Comparison of ENCODE assay signal across 18 cellular contexts in the genomic region with DNA sequence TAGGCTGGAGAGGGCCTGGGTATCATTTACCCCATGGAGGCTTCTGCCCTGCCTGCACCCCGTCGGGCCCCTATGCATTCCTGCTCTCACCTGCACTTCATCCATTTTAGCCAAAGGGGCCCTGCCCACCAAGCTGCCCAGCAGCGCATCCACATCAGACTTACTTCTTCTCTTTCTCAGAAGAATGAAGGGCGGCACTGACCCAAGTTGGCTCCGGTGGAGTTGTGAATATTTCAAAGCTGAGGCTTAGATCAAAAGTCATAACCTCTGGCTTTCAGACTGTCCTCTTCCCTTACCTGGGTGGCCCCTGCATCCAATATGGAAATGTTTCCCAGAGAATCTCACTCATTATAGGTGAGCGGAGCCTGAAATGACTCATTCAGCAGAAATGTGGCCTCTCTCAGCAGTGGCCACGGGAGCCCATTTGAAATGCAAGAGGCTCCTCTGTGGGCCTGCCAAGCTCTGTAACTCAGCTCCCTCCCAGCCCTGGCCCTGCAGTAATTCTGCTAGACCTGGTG.
A peak's percentile ranks its signal among the peaks of the same experiment; 100 is the strongest.
DNase-seq lines count a peak whose midpoint lies in the region; ATAC-seq and TF ChIP-seq lines count a peak whose summit lies in the region.
"Had no signal": no experiment of that assay in that cellular context is flagged by ENCODE, and none has a peak within 500 bp of the region (broad histone marks: within the 10 kb centered on the region; RNA-seq: fewer than 3 reads in every experiment).

No MANE protein-coding gene starts in this region.

- no peaks in the 10 kb centered on the region for H3K9me2 ChIP-seq in SK-N-SH

- H3K27ac Mint-ChIP-seq in activated CD4-positive, alpha-beta T cell treated with anti-CD3 and anti-CD28 coated beads, Interleukin-2, amount 10 ng/mL, durations not matched to agents 7 days and 5 days: peak overlapping the region; percentile 19
- H3K27ac Mint-ChIP-seq in activated CD4-positive, alpha-beta T cell treated with anti-CD3 and anti-CD28 coated beads for 36 hours: no peak overlapping the region
- H3K27ac Mint-ChIP-seq: activated CD8-positive, alpha-beta T cell treated with anti-CD3 and anti-CD28 coated beads for 36 hours had no signal

- H3K36me3 Mint-ChIP-seq in activated CD4-positive, alpha-beta T cell treated with anti-CD3 and anti-CD28 coated beads, Interleukin-2, amount 10 ng/mL, durations not matched to agents 7 days and 5 days (ENCODE audit: low read depth): no peaks in the 10 kb centered on the region
- no peaks in the 10 kb centered on the region for H3K36me3 Mint-ChIP-seq in activated CD4-positive, alpha-beta T cell treated with anti-CD3 and anti-CD28 coated beads for 36 hours (ENCODE audit: low read depth)

- H3K27me3 ChIP-seq in SK-N-SH (ENCODE audit: insufficient read depth) (no peaks in the 10 kb centered on the region), iPS DF 6.9 (ENCODE audit: control insufficient read depth, insufficient read depth, low read length) (no peaks in the 10 kb centered on the region)
- H3K27me3 ChIP-seq: brain microvascular endothelial cell, spleen had no signal

- no peak for TF ChIP-seq RAD21 in SK-N-SH (IDR thresholded peaks at IDR 0.05; ENCODE audit: low read length)

- H3K9me3 ChIP-seq in SK-N-SH (no peaks in the 10 kb centered on the region), iPS DF 6.9 (ENCODE audit: control insufficient read depth, insufficient read depth, low read length) (no peaks in the 10 kb centered on the region)
- H3K9me3 ChIP-seq: spleen had no signal

- POLR2A ChIA-PET in activated CD4-positive, alpha-beta T cell treated with anti-CD3 and anti-CD28 coated beads, Interleukin-2, amount 10 ng/mL, durations not matched to agents 7 days and 5 days (lab: Charles Lee): no interaction called here
- POLR2A ChIA-PET in activated CD4-positive, alpha-beta T cell treated with anti-CD3 and anti-CD28 coated beads for 36 hours (lab: Charles Lee): no interaction called here
- POLR2A ChIA-PET in SK-N-SH (lab: Yijun Ruan, JAX): no interaction called here

- H3K4me1 ChIP-seq in SK-N-SH (ENCODE audit: control insufficient read depth in 1 of 2, insufficient read depth in 2 of 2, low read depth in 1 of 2, low read length in 1 of 2) (peaks cover 0 to 3% of the 10 kb centered on the region in 2 experiments; a peak in 1 of 4 replicates), iPS DF 6.9 (ENCODE audit: control insufficient read depth, insufficient read depth, low read length) (peaks cover 8% of the 10 kb centered on the region; the same call in 1 of the 2 replicates)

- intact Hi-C loops in activated CD4-positive, alpha-beta T cell treated with anti-CD3 and anti-CD28 coated beads for 36 hours (cut with DNase I, micrococcal nuclease): no loop called here

- TF ChIP-seq CTCF in SK-N-SH (IDR thresholded peaks at IDR 0.05): no peak

- no peaks in the 10 kb centered on the region for H3F3A ChIP-seq in SK-N-SH (replicated peaks; ENCODE audit: insufficient read depth)

- no peak overlapping the region for H3K4me3 Mint-ChIP-seq in activated CD4-positive, alpha-beta T cell treated with anti-CD3 and anti-CD28 coated beads, Interleukin-2, amount 10 ng/mL, durations not matched to agents 7 days and 5 days
- H3K4me3 Mint-ChIP-seq in activated CD4-positive, alpha-beta T cell treated with anti-CD3 and anti-CD28 coated beads for 36 hours: no peak overlapping the region
- H3K4me3 Mint-ChIP-seq: activated CD8-positive, alpha-beta T cell treated with anti-CD3 and anti-CD28 coated beads for 36 hours had no signal

- DNase-seq in activated CD4-positive, alpha-beta T cell treated with anti-CD3 and anti-CD28 coated beads, Interleukin-2, amount 10 ng/mL, durations not matched to agents 7 days and 5 days: no peak
- DNase-seq in activated CD4-positive, alpha-beta T cell treated with anti-CD3 and anti-CD28 coated beads for 36 hours: no peak
- no peak for DNase-seq in SK-N-SH
- DNase-seq in iPS DF 6.9 (ENCODE audit: low read depth, low spot score): peak; percentile 77
- DNase-seq in C1 segment of cervical spinal cord (lab: John Stamatoyannopoulos, UW): no peak
- no peak for DNase-seq in pons (ENCODE audit: low spot score)
- DNase-seq: activated CD8-positive, alpha-beta T cell treated with anti-CD3 and anti-CD28 coated beads for 36 hours; activated gamma-delta T cell; brain microvascular endothelial cell; effector CD4-positive, alpha-beta T cell; NCI-H187; NCI-H69; occipital lobe; spleen; T-helper 2 cell had no signal

- H3K79me2 ChIP-seq in SK-N-SH (ENCODE audit: insufficient read depth): no peaks in the 10 kb centered on the region

- H2AFZ ChIP-seq in SK-N-SH (ENCODE audit: low read depth): no peak overlapping the region

- H3K27ac ChIP-seq in SK-N-SH (ENCODE audit: low read depth in 2 of 2, low read length in 1 of 2) (no peak overlapping the region), iPS DF 6.9 (ENCODE audit: low read length) (no peak overlapping the region)
- H3K27ac ChIP-seq: brain microvascular endothelial cell, spleen had no signal

- H3K36me3 ChIP-seq in SK-N-SH (replicated peaks in 1 of 2; ENCODE audit: control insufficient read depth in 1 of 2, insufficient read depth in 2 of 2, low read length in 1 of 2): no peaks in the 10 kb centered on the region
- no peaks in the 10 kb centered on the region for H3K36me3 ChIP-seq in iPS DF 6.9 (ENCODE audit: control insufficient read depth, insufficient read depth, low read length)
- H3K36me3 ChIP-seq: brain microvascular endothelial cell had no signal

- no peaks in the 10 kb centered on the region for H4K20me1 ChIP-seq in SK-N-SH (ENCODE audit: insufficient read depth)

- no peak for TF ChIP-seq EP300 in SK-N-SH (IDR thresholded peaks at IDR 0.05; ENCODE audit: borderline replicate concordance in 1 of 2, low read depth in 1 of 2, low read length in 1 of 2)

- 72% methylated on average over 7 of the region's 7 CpGs for WGBS in SK-N-SH (ENCODE audit: low lambda C conversion rate)
- WGBS in iPS DF 6.9 (ENCODE audit: insufficient coverage, insufficient read length): no CpG with 5 or more reads among the region's 7 CpGs

- H3K4me3 ChIP-seq in SK-N-SH (ENCODE audit: low read depth in 2 of 2, low read length in 1 of 2) (no peak overlapping the region), iPS DF 6.9 (ENCODE audit: low read length) (no peak overlapping the region)
- H3K4me3 ChIP-seq: lung, spleen had no signal

- H3K9me3 Mint-ChIP-seq in activated CD4-positive, alpha-beta T cell treated with anti-CD3 and anti-CD28 coated beads, Interleukin-2, amount 10 ng/mL, durations not matched to agents 7 days and 5 days: no peaks in the 10 kb centered on the region
- no peaks in the 10 kb centered on the region for H3K9me3 Mint-ChIP-seq in activated CD4-positive, alpha-beta T cell treated with anti-CD3 and anti-CD28 coated beads for 36 hours (ENCODE audit: low read depth)
- H3K9me3 Mint-ChIP-seq: activated CD8-positive, alpha-beta T cell treated with anti-CD3 and anti-CD28 coated beads for 36 hours had no signal

- ATAC-seq in activated CD4-positive, alpha-beta T cell treated with anti-CD3 and anti-CD28 coated beads for 36 hours: no peak
- no peak for ATAC-seq in HG03460 (IDR thresholded peaks at IDR 0.05; ENCODE audit: unreplicated experiment)
- no peak for ATAC-seq in HG03439 (IDR thresholded peaks at IDR 0.05; ENCODE audit: unreplicated experiment)
- ATAC-seq: activated CD8-positive, alpha-beta T cell treated with anti-CD3 and anti-CD28 coated beads for 36 hours had no signal

- CTCF ChIA-PET in activated CD4-positive, alpha-beta T cell treated with anti-CD3 and anti-CD28 coated beads, Interleukin-2, amount 10 ng/mL, durations not matched to agents 7 days and 5 days (lab: Charles Lee): no interaction called here
- CTCF ChIA-PET in activated CD4-positive, alpha-beta T cell treated with anti-CD3 and anti-CD28 coated beads for 36 hours (lab: Charles Lee): no interaction called here
- CTCF ChIA-PET in SK-N-SH (lab: Yijun Ruan, JAX): no interaction called here

- no peak overlapping the region for H3K9ac ChIP-seq in SK-N-SH

- no peak overlapping the region for H3K4me2 ChIP-seq in SK-N-SH

- no peaks in the 10 kb centered on the region for H3K4me1 Mint-ChIP-seq in activated CD4-positive, alpha-beta T cell treated with anti-CD3 and anti-CD28 coated beads, Interleukin-2, amount 10 ng/mL, durations not matched to agents 7 days and 5 days
- H3K4me1 Mint-ChIP-seq in activated CD4-positive, alpha-beta T cell treated with anti-CD3 and anti-CD28 coated beads for 36 hours: no peaks in the 10 kb centered on the region

- no peaks in the 10 kb centered on the region for H3K27me3 Mint-ChIP-seq in activated CD4-positive, alpha-beta T cell treated with anti-CD3 and anti-CD28 coated beads, Interleukin-2, amount 10 ng/mL, durations not matched to agents 7 days and 5 days
- no peaks in the 10 kb centered on the region for H3K27me3 Mint-ChIP-seq in activated CD4-positive, alpha-beta T cell treated with anti-CD3 and anti-CD28 coated beads for 36 hours
- H3K27me3 Mint-ChIP-seq: activated CD8-positive, alpha-beta T cell treated with anti-CD3 and anti-CD28 coated beads for 36 hours had no signal

TF ChIP-seq in SK-N-SH, 30 proteins besides CTCF, POLR2A, EP300 and RAD21 (continues in another document):
- TF ChIP-seq, protein P1, sequence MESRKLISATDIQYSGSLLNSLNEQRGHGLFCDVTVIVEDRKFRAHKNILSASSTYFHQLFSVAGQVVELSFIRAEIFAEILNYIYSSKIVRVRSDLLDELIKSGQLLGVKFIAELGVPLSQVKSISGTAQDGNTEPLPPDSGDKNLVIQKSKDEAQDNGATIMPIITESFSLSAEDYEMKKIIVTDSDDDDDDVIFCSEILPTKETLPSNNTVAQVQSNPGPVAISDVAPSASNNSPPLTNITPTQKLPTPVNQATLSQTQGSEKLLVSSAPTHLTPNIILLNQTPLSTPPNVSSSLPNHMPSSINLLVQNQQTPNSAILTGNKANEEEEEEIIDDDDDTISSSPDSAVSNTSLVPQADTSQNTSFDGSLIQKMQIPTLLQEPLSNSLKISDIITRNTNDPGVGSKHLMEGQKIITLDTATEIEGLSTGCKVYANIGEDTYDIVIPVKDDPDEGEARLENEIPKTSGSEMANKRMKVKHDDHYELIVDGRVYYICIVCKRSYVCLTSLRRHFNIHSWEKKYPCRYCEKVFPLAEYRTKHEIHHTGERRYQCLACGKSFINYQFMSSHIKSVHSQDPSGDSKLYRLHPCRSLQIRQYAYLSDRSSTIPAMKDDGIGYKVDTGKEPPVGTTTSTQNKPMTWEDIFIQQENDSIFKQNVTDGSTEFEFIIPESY (IDR thresholded peaks at IDR 0.05; ENCODE audit: borderline replicate concordance, low read depth): no peak
- TF ChIP-seq TAF1 (IDR thresholded peaks at IDR 0.05; ENCODE audit: borderline replicate concordance, low read depth, low read length) (no peak), MEF2A (IDR thresholded peaks at IDR 0.05; ENCODE audit: borderline replicate concordance, low read depth) (no peak), TEAD4 (IDR thresholded peaks at IDR 0.05; ENCODE audit: borderline replicate concordance, insufficient read depth) (no peak), FOXM1 (IDR thresholded peaks at IDR 0.05; ENCODE audit: low read depth) (no peak)
